ENCODE assay signal across 10 cellular contexts in the genomic region with DNA sequence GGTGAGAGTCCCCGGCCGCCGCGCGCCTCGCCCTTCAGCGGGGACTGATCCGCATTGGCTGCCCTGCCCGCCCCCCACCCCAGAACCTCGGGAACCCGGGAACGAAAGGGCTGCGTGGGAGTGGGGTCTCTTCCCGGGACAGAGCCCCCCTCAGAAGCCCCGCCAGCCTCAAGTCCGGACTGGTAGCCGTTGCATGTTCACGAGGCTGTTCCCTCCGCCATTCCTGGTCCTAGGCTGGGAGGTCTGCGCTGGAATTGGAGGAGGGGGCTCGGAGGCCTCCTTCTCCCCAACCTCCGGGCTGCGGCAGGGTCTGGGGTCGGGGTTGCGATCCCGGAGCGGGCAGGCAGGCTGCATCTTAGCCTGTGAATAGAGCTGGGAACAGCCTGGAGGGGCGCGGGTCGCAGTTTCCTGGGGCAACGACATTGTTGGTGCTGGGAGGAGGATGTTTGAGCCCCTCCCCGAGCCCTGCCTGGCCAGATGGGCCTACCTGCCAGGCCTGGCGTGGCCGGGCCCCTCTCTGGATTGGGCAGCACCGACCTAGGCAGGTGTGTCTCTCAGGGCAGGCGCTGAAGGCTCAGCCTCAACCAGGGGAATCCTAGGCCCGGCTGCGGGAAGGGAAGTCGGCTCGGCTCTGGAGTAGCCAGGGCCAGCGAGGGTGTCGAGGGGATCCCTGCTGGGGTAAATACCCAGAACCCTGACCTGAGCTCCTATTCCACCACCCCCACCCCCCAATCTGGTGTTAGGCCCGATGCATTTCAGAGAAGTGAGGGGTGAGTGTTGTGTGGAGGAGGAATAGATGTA. TPM values are rescaled to one million over a fixed set of nuclear protein-coding genes. Genes with fewer than 3 reads are reported as not detected.
DNase-seq lines count a peak whose midpoint lies in the region; ATAC-seq and TF ChIP-seq lines count a peak whose summit lies in the region.
"Had no signal": no experiment of that assay in that cellular context is flagged by ENCODE, and none has a peak within 500 bp of the region (broad histone marks: within the 10 kb centered on the region; RNA-seq: fewer than 3 reads in every experiment).

No MANE protein-coding gene starts in this region.

- H3K27ac Mint-ChIP-seq in Calu3 (ENCODE audit: unreplicated experiment): no peak overlapping the region

- peak; percentile 93 for DNase-seq in H7
- DNase-seq in Panc1 (ENCODE audit: low read depth, low spot score): no peak
- DNase-seq in foreskin fibroblast: no peak
- DNase-seq in retina: peak; percentile 61
- no peak for DNase-seq in cortex of kidney (lab: John Stamatoyannopoulos, UW)
- DNase-seq in Calu3: no peak

- no peaks in the 10 kb centered on the region for H3K9me3 Mint-ChIP-seq in Calu3 (ENCODE audit: low read depth, unreplicated experiment)

- no peak; the same call in 1 of the 2 replicates for ATAC-seq in Panc1
- ATAC-seq in HG03045 (IDR thresholded peaks at IDR 0.05; ENCODE audit: unreplicated experiment): no peak
- ATAC-seq in HG03175 (IDR thresholded peaks at IDR 0.05; ENCODE audit: unreplicated experiment): no peak

- H3K27me3 Mint-ChIP-seq in Calu3 (ENCODE audit: unreplicated experiment): peaks cover 34% of the 10 kb centered on the region

- POLR2A ChIA-PET in Panc1 (lab: Charles Lee): interaction anchor here (0.6 kb wide), 1 partner anchor 39 kb away, joined by 6 read pairs; a partner anchor contains a TSS

- CTCF ChIA-PET in Panc1 (lab: Charles Lee): no interaction called here
- CTCF ChIA-PET in Calu3 (lab: Charles Lee): no interaction called here

- H3K36me3 ChIP-seq in H7 (replicated peaks; ENCODE audit: control insufficient read depth, insufficient read depth, low read length) (peaks cover 3% of the 10 kb centered on the region), Panc1 (ENCODE audit: control insufficient read depth, insufficient read depth, low read length) (no peaks in the 10 kb centered on the region)

- no peaks in the 10 kb centered on the region for H3K9me3 ChIP-seq in Panc1 (ENCODE audit: control insufficient read depth, insufficient read depth, low read depth, low read length)

- H3K27ac ChIP-seq in Panc1 (ENCODE audit: low read length): no peak overlapping the region
- H3K27ac ChIP-seq: epithelial cell of prostate had no signal

- H3K4me3 Mint-ChIP-seq in Calu3 (ENCODE audit: low read depth, unreplicated experiment): no peak overlapping the region

- in situ Hi-C loops in Panc1 (cut with HindIII; ENCODE audit: low pct_unique_long_range_greater_than_20kb, low sequenced_read_pairs): no loop called here

- H3K27me3 ChIP-seq in H7 (ENCODE audit: control insufficient read depth, insufficient read depth, low read length): peaks cover 9% of the 10 kb centered on the region; the same call in 1 of the 2 replicates
- H3K27me3 ChIP-seq in Panc1 (ENCODE audit: control insufficient read depth, insufficient read depth, low read length): no peaks in the 10 kb centered on the region

- no TSS peak for BruUV-seq in Panc1 (replicated peaks; lab: Mats Ljungman, UMichigan)
- no TSS peak for BruUV-seq in Calu3 (replicated peaks; lab: Mats Ljungman, UMichigan)

- TF ChIP-seq CTCF in Panc1 (IDR thresholded peaks at IDR 0.05) (no peak), foreskin fibroblast (IDR thresholded peaks at IDR 0.05; ENCODE audit: low read depth, low read length) (no peak), Calu3 (IDR thresholded peaks at IDR 0.05; ENCODE audit: unreplicated experiment) (no peak)

- no peaks in the 10 kb centered on the region for H3K4me1 Mint-ChIP-seq in Calu3 (ENCODE audit: low read depth, unreplicated experiment)

- intact Hi-C loops in Panc1 (cut with micrococcal nuclease; ENCODE audit: unreplicated experiment): no loop called here
- intact Hi-C loops in Calu3 (cut with micrococcal nuclease; ENCODE audit: unreplicated experiment): no loop called here

- H3K4me1 ChIP-seq in Panc1 (ENCODE audit: control insufficient read depth, insufficient read depth, low read length): no peaks in the 10 kb centered on the region

- H3K4me3 ChIP-seq in H7 (ENCODE audit: insufficient read depth, low read depth, low read length) (peak overlapping the region; percentile 61), Panc1 (ENCODE audit: low read depth in 2 of 2, low read length in 2 of 2) (peak overlapping the region; percentile 31 to 45), foreskin fibroblast (ENCODE audit: low read depth in 1 of 2, low read length in 2 of 2) (peak overlapping the region; percentile 20 to 36)

- H3K36me3 Mint-ChIP-seq in Calu3 (ENCODE audit: insufficient read depth, unreplicated experiment): peaks cover 17% of the 10 kb centered on the region

RNA-seq across cellular contexts. Expression of a gene that starts 0.7 kb away (rescaled TPM):
- 10.4 and 15.3 TPM in 2 replicates for total RNA-seq in H7 (2014; rRNA removed; shearing (Covaris generic))
- total RNA-seq in Panc1 (2021; ENCODE audit: unreplicated experiment): 12.7 TPM
- polyA plus RNA-seq in Panc1 (2012; ENCODE audit: insufficient read length): 17.7 TPM
- 4.1 and 4.9 TPM in 2 replicates for total RNA-seq in Calu3 (2022)

RNA-seq across cellular contexts. Expression of a gene that starts 20.9 kb away (rescaled TPM):
- 0.35 and 2.3 TPM in 2 replicates for total RNA-seq in H7 (2014; rRNA removed; shearing (Covaris generic))
- total RNA-seq in Panc1 (2021; ENCODE audit: unreplicated experiment) (1.4 TPM), Calu3 (2022) (0.99 and 2.1 TPM in 2 replicates)
- not detected for polyA plus RNA-seq in Panc1 (2012; ENCODE audit: insufficient read length)

RNA-seq across cellular contexts. Expression of a gene that starts 31.6 kb away (rescaled TPM):
- total RNA-seq in H7 (2014; rRNA removed; shearing (Covaris generic)): 39.9 and 43.7 TPM in 2 replicates
- total RNA-seq in Panc1 (2021; ENCODE audit: unreplicated experiment) (37.5 TPM), Calu3 (2022) (32.9 and 34.5 TPM in 2 replicates)
- polyA plus RNA-seq in Panc1 (2012; ENCODE audit: insufficient read length): 56.2 TPM

RNA-seq across cellular contexts. Expression of a gene that starts 36.3 kb away (rescaled TPM):
- total RNA-seq in H7 (2014; rRNA removed; shearing (Covaris generic)): 36.6 and 38.6 TPM in 2 replicates
- total RNA-seq in Panc1 (2021; ENCODE audit: unreplicated experiment) (1.4 TPM), Calu3 (2022) (30.1 and 33.9 TPM in 2 replicates)
- polyA plus RNA-seq in Panc1 (2012; ENCODE audit: insufficient read length): 3.7 TPM
- total RNA-seq: HT1080 had no signal

RNA-seq across cellular contexts. Expression of a gene that starts 38.8 kb away (rescaled TPM):
- 16.0 and 24.1 TPM in 2 replicates for total RNA-seq in H7 (2014; rRNA removed; shearing (Covaris generic))
- 14.6 TPM for total RNA-seq in Panc1 (2021; ENCODE audit: unreplicated experiment)
- polyA plus RNA-seq in Panc1 (2012; ENCODE audit: insufficient read length): 7.2 TPM
- total RNA-seq in Calu3 (2022): 14.9 and 16.1 TPM in 2 replicates

Comparison
In these comparisons a context has a peak if more than half of its experiments do, and no peak if none do; other contexts are left out.
1. DNase-seq: peak in H7 (single experiment) and retina (single experiment); none in Panc1 (single experiment), foreskin fibroblast (0 of 2), cortex of kidney (single experiment) and Calu3 (single experiment).
2. Peak in every context shown above with its lines, with median percentiles within 50 percentile points of each other: H3K4me3 ChIP-seq.